Comparison of ENCODE assay signal across 17 cellular contexts in the genomic region with DNA sequence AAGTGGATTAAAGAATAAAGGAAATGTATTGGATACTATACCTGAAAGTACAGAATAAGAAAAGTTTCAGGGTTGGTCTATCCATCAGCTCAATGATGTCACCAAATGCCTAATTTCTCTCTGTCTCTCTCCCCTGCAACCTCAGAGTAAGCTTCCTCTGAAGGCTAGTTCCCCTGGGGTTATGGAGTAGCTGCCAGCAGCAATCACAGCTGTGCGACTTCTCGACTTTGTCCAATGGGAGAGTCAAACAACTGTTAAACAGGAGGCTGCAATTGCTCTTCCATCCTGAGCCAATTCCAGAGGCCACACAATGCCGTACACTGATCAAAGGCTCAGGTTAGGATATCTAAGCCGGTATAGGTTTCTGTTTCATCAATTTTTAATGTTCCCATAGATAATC.
"Had no signal": no experiment of that assay in that cellular context is flagged by ENCODE, and none has a peak within 500 bp of the region (broad histone marks: within the 10 kb centered on the region; RNA-seq: fewer than 3 reads in every experiment).

No MANE protein-coding gene starts in this region.

- H3K4me1 ChIP-seq: lower lobe of right lung had no signal

- H3K4me3 Mint-ChIP-seq: activated naive CD8-positive, alpha-beta T cell treated with anti-CD3 and anti-CD28 coated beads, Interleukin-2, amount 50 U/mL, for 24 hours; activated T-helper 17 cell treated with anti-CD3 and anti-CD28 coated beads, Interleukin-2, amount 50 U/mL, for 72 hours; mesothelial cell of epicardium; neural crest cell; stimulated activated effector memory CD8-positive, alpha-beta T cell treated with anti-CD3 and anti-CD28 coated beads, Interleukin-12 subunit alpha, Interleukin-12 subunit beta, amount 100 ng/mL, for 72 hours; T-helper 2 cell treated with Interferon-gamma antibody and Interleukin-4, amounts not matched to agents 5 μg/mL and 100 μg/mL, for 36 hours had no signal

- H3K36me3 Mint-ChIP-seq: mesothelial cell of epicardium; stimulated activated effector memory CD8-positive, alpha-beta T cell treated with anti-CD3 and anti-CD28 coated beads, Interleukin-12 subunit alpha, Interleukin-12 subunit beta, amount 100 ng/mL, for 72 hours had no signal

- H3K36me3 ChIP-seq: lower lobe of right lung had no signal

- H3K9me3 Mint-ChIP-seq: T-helper 2 cell treated with Interferon-gamma antibody and Interleukin-4, amounts not matched to agents 5 μg/mL and 100 μg/mL, for 36 hours had no signal

- H3K9me3 ChIP-seq: lower lobe of right lung had no signal

- DNase-seq: activated CD4-positive, alpha-beta T cell treated with anti-CD3 and anti-CD28 coated beads, Interleukin-2, amount 50 U/mL, for 1 hour; activated naive CD4-positive, alpha-beta T cell treated with Interleukin-2 at 50 U/mL for 16 hours; activated naive CD8-positive, alpha-beta T cell treated with anti-CD3 and anti-CD28 coated beads, Interleukin-2, amount 50 U/mL, for 24 hours; activated T-cell treated with anti-CD3 and anti-CD28 coated beads for 4 hours; aorta; cerebellar nuclear complex; effector memory CD4-positive, alpha-beta T cell; foreskin melanocyte; head of caudate nucleus; left cardiac atrium; lower lobe of right lung had no signal

- H3K27ac Mint-ChIP-seq: activated naive CD8-positive, alpha-beta T cell treated with anti-CD3 and anti-CD28 coated beads, Interleukin-2, amount 50 U/mL, for 24 hours; activated T-helper 17 cell treated with anti-CD3 and anti-CD28 coated beads, Interleukin-2, amount 50 U/mL, for 72 hours; mesothelial cell of epicardium; stimulated activated effector memory CD8-positive, alpha-beta T cell treated with anti-CD3 and anti-CD28 coated beads, Interleukin-12 subunit alpha, Interleukin-12 subunit beta, amount 100 ng/mL, for 72 hours; T-helper 2 cell treated with Interferon-gamma antibody and Interleukin-4, amounts not matched to agents 5 μg/mL and 100 μg/mL, for 36 hours had no signal

- H3K27ac ChIP-seq: lower lobe of right lung had no signal

- H3K4me1 Mint-ChIP-seq: activated naive CD8-positive, alpha-beta T cell treated with anti-CD3 and anti-CD28 coated beads, Interleukin-2, amount 50 U/mL, for 24 hours; activated T-helper 17 cell treated with anti-CD3 and anti-CD28 coated beads, Interleukin-2, amount 50 U/mL, for 72 hours; neural crest cell; stimulated activated effector memory CD8-positive, alpha-beta T cell treated with anti-CD3 and anti-CD28 coated beads, Interleukin-12 subunit alpha, Interleukin-12 subunit beta, amount 100 ng/mL, for 72 hours had no signal

- H3K4me3 ChIP-seq: lower lobe of right lung had no signal

- ATAC-seq: activated CD4-positive, CD25-positive, alpha-beta regulatory T cell treated with anti-CD3 and anti-CD28 coated beads, Interleukin-2, amount 50 U/mL, for 24 hours; activated naive CD8-positive, alpha-beta T cell treated with anti-CD3 and anti-CD28 coated beads, Interleukin-2, amount 50 U/mL, for 24 hours; activated T-helper 17 cell treated with anti-CD3 and anti-CD28 coated beads, Interleukin-2, amount 50 U/mL, for 72 hours; left cardiac atrium; lower lobe of right lung; stimulated activated effector memory CD8-positive, alpha-beta T cell treated with anti-CD3 and anti-CD28 coated beads, Interleukin-12 subunit alpha, Interleukin-12 subunit beta, amount 100 ng/mL, for 72 hours had no signal
